Comparison of ENCODE assay signal across 1 cellular context in the genomic region with DNA sequence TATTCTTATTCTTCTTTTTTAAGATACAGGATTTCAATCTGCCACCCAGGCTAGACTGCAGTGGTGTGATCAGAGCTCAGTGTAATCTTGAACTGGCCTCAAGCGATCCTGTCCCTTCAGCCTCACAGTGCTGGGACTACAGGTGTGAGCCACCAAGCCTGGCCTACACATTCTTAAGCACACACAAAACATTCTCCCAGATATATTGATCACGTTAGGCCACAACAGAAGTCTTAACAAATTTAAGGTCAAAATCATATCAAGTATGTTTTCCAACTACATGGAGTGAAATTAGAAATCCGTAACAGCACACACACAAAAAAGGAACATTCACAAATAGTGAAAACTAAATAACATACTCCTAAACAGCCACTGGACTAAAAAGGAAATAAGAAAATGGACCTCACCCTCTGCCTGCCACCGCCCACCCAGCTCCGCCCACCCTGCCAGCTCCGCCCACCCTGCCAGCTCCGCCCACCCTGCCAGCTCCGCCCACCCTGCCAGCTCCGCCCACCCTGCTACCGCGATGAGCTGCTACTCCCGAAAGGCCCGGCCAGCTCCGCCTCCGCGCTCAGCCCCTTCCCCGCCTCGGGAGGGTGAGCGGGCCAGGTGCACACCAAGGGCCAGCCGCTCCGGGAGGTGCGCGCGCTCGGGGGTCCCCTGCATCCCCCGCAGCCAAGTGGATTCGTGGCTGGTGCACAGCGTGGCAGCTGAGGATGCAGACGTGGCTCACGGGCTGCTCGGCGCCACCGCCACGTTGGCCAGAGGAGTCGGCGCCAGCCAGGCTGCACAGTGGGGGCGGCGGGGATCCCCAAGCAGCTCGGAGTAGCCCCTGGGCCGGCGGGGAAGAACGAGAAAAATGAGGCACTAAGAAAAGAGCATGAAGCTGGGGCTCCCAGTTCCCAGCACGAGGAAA.
TF ChIP-seq lines count a peak whose summit lies in the region.

No MANE protein-coding gene starts in this region.

TF ChIP-seq in HepG2, 621 proteins besides CTCF, POLR2A, EP300 and RAD21 (continued from another document):
- TF ChIP-seq ZNF788 (CRISPR knock-in tag; IDR thresholded peaks at IDR 0.05; ENCODE audit: borderline replicate concordance) (peak; percentile 87; the same call in 1 of the 2 replicates), TFDP2 (CRISPR knock-in tag; IDR thresholded peaks at IDR 0.05) (peak; percentile 59), NKX3-1 (CRISPR knock-in tag; IDR thresholded peaks at IDR 0.05) (0 out of 2 replicates have a peak, but pooled peaks have one; percentile 34), ZNF501 (CRISPR knock-in tag; IDR thresholded peaks at IDR 0.05) (peak; percentile 94), ZNF713 (CRISPR knock-in tag; IDR thresholded peaks at IDR 0.05) (0 out of 2 replicates have a peak, but pooled peaks have one; percentile 70), TIGD3 (CRISPR knock-in tag; IDR thresholded peaks at IDR 0.05; ENCODE audit: borderline replicate concordance) (peak; percentile 74; the same call in 1 of the 2 replicates), NR2C2 (CRISPR knock-in tag; IDR thresholded peaks at IDR 0.05; ENCODE audit: borderline replicate concordance) (no peak), SP2 (CRISPR knock-in tag; IDR thresholded peaks at IDR 0.05) (0 out of 2 replicates have a peak, but pooled peaks have one; percentile 25), MEIS2 (CRISPR knock-in tag; IDR thresholded peaks at IDR 0.05) (peak; percentile 86), NR2F1 (CRISPR knock-in tag; IDR thresholded peaks at IDR 0.05) (0 out of 4 replicates have a peak, but pooled peaks of 1 of the 2 experiments have one; percentile 15), KLF9 (CRISPR knock-in tag; IDR thresholded peaks at IDR 0.05; ENCODE audit: low read depth) (no peak), KAT8 (CRISPR knock-in tag; IDR thresholded peaks at IDR 0.05) (0 out of 2 replicates have a peak, but pooled peaks have one; percentile 21), ZNF335 (CRISPR knock-in tag; IDR thresholded peaks at IDR 0.05) (0 out of 2 replicates have a peak, but pooled peaks have one; percentile 54), BRCA1 (CRISPR knock-in tag; IDR thresholded peaks at IDR 0.05) (0 out of 2 replicates have a peak, but pooled peaks have one; percentile 82), ZNF530 (CRISPR knock-in tag; IDR thresholded peaks at IDR 0.05; ENCODE audit: low read depth) (no peak), SNAI1 (CRISPR knock-in tag; IDR thresholded peaks at IDR 0.05; ENCODE audit: borderline replicate concordance) (peak; percentile 74; the same call in 1 of the 2 replicates), ZNF549 (CRISPR knock-in tag; IDR thresholded peaks at IDR 0.05) (no peak), PHF5A (CRISPR knock-in tag; IDR thresholded peaks at IDR 0.05; ENCODE audit: low read depth, unreplicated experiment) (no peak), THAP11 (CRISPR knock-in tag; IDR thresholded peaks at IDR 0.05) (peak; percentile 46; the same call in 1 of the 2 replicates), ZNF790 (CRISPR knock-in tag; IDR thresholded peaks at IDR 0.05; ENCODE audit: borderline replicate concordance) (peak; percentile 81; the same call in 1 of the 2 replicates), ZMYM2 (CRISPR knock-in tag; IDR thresholded peaks at IDR 0.05) (no peak), KMT2A (CRISPR knock-in tag; IDR thresholded peaks at IDR 0.05) (peak; percentile 88), TBX3 (IDR thresholded peaks at IDR 0.05; ENCODE audit: borderline replicate concordance) (0 out of 2 replicates have a peak, but pooled peaks have one; percentile 15), ATF7 (IDR thresholded peaks at IDR 0.05) (no peak), ATF7 (CRISPR knock-in tag; IDR thresholded peaks at IDR 0.05) (0 out of 2 replicates have a peak, but pooled peaks have one; percentile 33), SP4 (CRISPR knock-in tag; IDR thresholded peaks at IDR 0.05) (peak; percentile 96), ZNF567 (CRISPR knock-in tag; IDR thresholded peaks at IDR 0.05; ENCODE audit: borderline replicate concordance) (peak; percentile 73; the same call in 1 of the 2 replicates), CAMTA2 (CRISPR knock-in tag; IDR thresholded peaks at IDR 0.05; ENCODE audit: borderline replicate concordance) (0 out of 2 replicates have a peak, but pooled peaks have one; percentile 81), ZNF737 (CRISPR knock-in tag; IDR thresholded peaks at IDR 0.05; ENCODE audit: borderline replicate concordance) (no peak), ZNF768 (CRISPR knock-in tag; IDR thresholded peaks at IDR 0.05) (peak; percentile 89), ZNF747 (CRISPR knock-in tag; IDR thresholded peaks at IDR 0.05; ENCODE audit: borderline replicate concordance) (peak; percentile 85; the same call in 1 of the 2 replicates), CSRNP1 (CRISPR knock-in tag; IDR thresholded peaks at IDR 0.05) (peak; percentile 92; the same call in 1 of the 2 replicates), MAX (IDR thresholded peaks at IDR 0.05) (peak; percentile 88), HIVEP1 (CRISPR knock-in tag; IDR thresholded peaks at IDR 0.05) (peak; percentile 97), NFIB (CRISPR knock-in tag; IDR thresholded peaks at IDR 0.05; ENCODE audit: borderline replicate concordance) (no peak), ZNF556 (CRISPR knock-in tag; IDR thresholded peaks at IDR 0.05; ENCODE audit: borderline replicate concordance) (peak; percentile 60; the same call in 1 of the 2 replicates), ZNF619 (CRISPR knock-in tag; IDR thresholded peaks at IDR 0.05) (peak; percentile 89), SIN3B (IDR thresholded peaks at IDR 0.05; ENCODE audit: low read length) (0 out of 2 replicates have a peak, but pooled peaks have one; percentile 49)
- TF ChIP-seq, protein P1, sequence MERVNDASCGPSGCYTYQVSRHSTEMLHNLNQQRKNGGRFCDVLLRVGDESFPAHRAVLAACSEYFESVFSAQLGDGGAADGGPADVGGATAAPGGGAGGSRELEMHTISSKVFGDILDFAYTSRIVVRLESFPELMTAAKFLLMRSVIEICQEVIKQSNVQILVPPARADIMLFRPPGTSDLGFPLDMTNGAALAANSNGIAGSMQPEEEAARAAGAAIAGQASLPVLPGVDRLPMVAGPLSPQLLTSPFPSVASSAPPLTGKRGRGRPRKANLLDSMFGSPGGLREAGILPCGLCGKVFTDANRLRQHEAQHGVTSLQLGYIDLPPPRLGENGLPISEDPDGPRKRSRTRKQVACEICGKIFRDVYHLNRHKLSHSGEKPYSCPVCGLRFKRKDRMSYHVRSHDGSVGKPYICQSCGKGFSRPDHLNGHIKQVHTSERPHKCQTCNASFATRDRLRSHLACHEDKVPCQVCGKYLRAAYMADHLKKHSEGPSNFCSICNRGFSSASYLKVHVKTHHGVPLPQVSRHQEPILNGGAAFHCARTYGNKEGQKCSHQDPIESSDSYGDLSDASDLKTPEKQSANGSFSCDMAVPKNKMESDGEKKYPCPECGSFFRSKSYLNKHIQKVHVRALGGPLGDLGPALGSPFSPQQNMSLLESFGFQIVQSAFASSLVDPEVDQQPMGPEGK (CRISPR knock-in tag; IDR thresholded peaks at IDR 0.05): peak; percentile 75
- TF ChIP-seq, protein P2, sequence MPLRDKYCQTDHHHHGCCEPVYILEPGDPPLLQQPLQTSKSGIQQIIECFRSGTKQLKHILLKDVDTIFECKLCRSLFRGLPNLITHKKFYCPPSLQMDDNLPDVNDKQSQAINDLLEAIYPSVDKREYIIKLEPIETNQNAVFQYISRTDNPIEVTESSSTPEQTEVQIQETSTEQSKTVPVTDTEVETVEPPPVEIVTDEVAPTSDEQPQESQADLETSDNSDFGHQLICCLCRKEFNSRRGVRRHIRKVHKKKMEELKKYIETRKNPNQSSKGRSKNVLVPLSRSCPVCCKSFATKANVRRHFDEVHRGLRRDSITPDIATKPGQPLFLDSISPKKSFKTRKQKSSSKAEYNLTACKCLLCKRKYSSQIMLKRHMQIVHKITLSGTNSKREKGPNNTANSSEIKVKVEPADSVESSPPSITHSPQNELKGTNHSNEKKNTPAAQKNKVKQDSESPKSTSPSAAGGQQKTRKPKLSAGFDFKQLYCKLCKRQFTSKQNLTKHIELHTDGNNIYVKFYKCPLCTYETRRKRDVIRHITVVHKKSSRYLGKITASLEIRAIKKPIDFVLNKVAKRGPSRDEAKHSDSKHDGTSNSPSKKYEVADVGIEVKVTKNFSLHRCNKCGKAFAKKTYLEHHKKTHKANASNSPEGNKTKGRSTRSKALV (CRISPR knock-in tag; IDR thresholded peaks at IDR 0.05): peak; percentile 77
- TF ChIP-seq, protein P3, sequence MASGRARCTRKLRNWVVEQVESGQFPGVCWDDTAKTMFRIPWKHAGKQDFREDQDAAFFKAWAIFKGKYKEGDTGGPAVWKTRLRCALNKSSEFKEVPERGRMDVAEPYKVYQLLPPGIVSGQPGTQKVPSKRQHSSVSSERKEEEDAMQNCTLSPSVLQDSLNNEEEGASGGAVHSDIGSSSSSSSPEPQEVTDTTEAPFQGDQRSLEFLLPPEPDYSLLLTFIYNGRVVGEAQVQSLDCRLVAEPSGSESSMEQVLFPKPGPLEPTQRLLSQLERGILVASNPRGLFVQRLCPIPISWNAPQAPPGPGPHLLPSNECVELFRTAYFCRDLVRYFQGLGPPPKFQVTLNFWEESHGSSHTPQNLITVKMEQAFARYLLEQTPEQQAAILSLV (CRISPR knock-in tag; IDR thresholded peaks at IDR 0.05; ENCODE audit: borderline replicate concordance): peak; percentile 70; the same call in 1 of the 2 replicates
- TF ChIP-seq, protein P4, sequence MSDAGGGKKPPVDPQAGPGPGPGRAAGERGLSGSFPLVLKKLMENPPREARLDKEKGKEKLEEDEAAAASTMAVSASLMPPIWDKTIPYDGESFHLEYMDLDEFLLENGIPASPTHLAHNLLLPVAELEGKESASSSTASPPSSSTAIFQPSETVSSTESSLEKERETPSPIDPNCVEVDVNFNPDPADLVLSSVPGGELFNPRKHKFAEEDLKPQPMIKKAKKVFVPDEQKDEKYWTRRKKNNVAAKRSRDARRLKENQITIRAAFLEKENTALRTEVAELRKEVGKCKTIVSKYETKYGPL (CRISPR knock-in tag; IDR thresholded peaks at IDR 0.05): no peak
- TF ChIP-seq, protein P5, sequence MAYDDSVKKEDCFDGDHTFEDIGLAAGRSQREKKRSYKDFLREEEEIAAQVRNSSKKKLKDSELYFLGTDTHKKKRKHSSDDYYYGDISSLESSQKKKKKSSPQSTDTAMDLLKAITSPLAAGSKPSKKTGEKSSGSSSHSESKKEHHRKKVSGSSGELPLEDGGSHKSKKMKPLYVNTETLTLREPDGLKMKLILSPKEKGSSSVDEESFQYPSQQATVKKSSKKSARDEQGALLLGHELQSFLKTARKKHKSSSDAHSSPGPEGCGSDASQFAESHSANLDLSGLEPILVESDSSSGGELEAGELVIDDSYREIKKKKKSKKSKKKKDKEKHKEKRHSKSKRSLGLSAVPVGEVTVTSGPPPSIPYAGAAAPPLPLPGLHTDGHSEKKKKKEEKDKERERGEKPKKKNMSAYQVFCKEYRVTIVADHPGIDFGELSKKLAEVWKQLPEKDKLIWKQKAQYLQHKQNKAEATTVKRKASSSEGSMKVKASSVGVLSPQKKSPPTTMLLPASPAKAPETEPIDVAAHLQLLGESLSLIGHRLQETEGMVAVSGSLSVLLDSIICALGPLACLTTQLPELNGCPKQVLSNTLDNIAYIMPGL (CRISPR knock-in tag; IDR thresholded peaks at IDR 0.05; ENCODE audit: borderline replicate concordance in 1 of 2, low read depth in 1 of 2): peak; percentile 56 to 80; a peak in 2 of 4 replicates
